ENCODE assay signal across 11 cellular contexts in the genomic region with DNA sequence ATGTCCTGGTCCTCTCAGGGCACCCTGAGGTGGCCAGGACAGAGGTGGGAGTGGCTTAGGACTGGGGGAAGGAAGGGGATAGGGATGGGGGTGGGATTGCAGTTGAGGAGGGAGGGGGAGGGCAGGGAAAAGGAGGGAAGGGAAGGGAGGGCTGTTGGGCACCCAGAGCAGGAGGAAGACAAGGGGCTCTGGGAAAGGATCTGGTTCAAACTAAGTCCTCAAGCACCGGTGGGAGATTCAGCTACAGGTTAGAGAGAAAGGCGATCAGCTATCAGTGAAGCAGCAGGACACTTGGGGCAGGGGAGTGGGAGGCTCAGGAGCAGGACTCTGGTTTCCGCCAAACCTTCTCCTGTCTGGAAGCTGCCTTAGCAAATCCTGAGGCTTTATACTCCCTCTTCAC. TPM values are rescaled to one million over a fixed set of nuclear protein-coding genes. Genes with fewer than 3 reads are reported as not detected.
"Had no signal": no experiment of that assay in that cellular context is flagged by ENCODE, and none has a peak within 500 bp of the region (broad histone marks: within the 10 kb centered on the region; RNA-seq: fewer than 3 reads in every experiment).

No MANE protein-coding gene starts in this region.

- H3K27ac Mint-ChIP-seq: GM23338, HFFc6 had no signal

- H3K4me3 Mint-ChIP-seq: GM23338, H9, HFFc6 had no signal

- H3K4me3 ChIP-seq: GM23248, GM23338, HAP-1 had no signal

- H3K9me3 ChIP-seq: HAP-1 had no signal

- DNase-seq: GM23248, GOT3, H7, H9, HCEC 1CT, HFFc6 had no signal

- H3K36me3 ChIP-seq: HAP-1 had no signal

- H3K9ac ChIP-seq: GM23248 had no signal

- H2AFZ ChIP-seq: GM23248, GM23338 had no signal

- H3K9me3 Mint-ChIP-seq: GM23338, H9 had no signal

- ATAC-seq: GM23338, HCT116 had no signal

- FAIRE-seq: H54 had no signal

- H3K27ac ChIP-seq: GM23248 had no signal

RNA-seq across cellular contexts. Expression of a gene that starts 44.6 kb away (rescaled TPM):
- total RNA-seq: GM23248, GM23338, H4, H7, H9, HFFc6 had no signal
- polyA plus RNA-seq: GM23248, GM23338 had no signal
